ENCODE assay signal across 26 cellular contexts in the genomic region with DNA sequence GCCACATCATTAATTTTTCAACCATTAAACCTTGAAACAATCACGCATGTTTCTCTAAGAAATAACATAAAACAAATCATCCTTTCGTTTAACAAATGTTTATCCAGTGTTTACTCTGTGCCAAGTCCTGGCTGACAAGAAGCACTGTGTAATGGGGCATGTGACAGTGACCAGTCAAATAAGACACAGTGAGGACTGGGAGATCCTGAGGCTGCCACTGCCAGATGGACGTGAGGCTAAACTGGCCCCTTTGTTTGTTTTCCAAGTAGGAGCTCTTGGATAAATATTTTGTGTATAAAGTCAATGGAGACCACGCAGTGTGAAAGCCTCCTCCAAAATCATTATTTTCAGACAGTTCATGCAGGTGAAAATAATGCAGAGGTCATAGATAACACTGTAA.
DNase-seq lines count a peak whose midpoint lies in the region; ATAC-seq and TF ChIP-seq lines count a peak whose summit lies in the region.
"Had no signal": no experiment of that assay in that cellular context is flagged by ENCODE, and none has a peak within 500 bp of the region (broad histone marks: within the 10 kb centered on the region; RNA-seq: fewer than 3 reads in every experiment).

No MANE protein-coding gene starts in this region.

- TF ChIP-seq CTCF in VCaP (conservative IDR thresholded peaks at IDR 0.05) = no peak
- no peak for TF ChIP-seq CTCF in type B pancreatic cell (conservative IDR thresholded peaks at IDR 0.05)
- TF ChIP-seq CTCF in mesothelial cell of epicardium (IDR thresholded peaks at IDR 0.05; ENCODE audit: unreplicated experiment) = no peak

- H3K27me3 Mint-ChIP-seq in type B pancreatic cell = no peaks in the 10 kb centered on the region
- H3K27me3 Mint-ChIP-seq in mesothelial cell of epicardium (ENCODE audit: low read depth) = no peaks in the 10 kb centered on the region
- H3K27me3 Mint-ChIP-seq: activated naive CD8-positive, alpha-beta T cell treated with anti-CD3 and anti-CD28 coated beads, Interleukin-2, amount 50 U/mL, for 24 hours had no signal

- no peak for ATAC-seq in HG03095 (IDR thresholded peaks at IDR 0.05; ENCODE audit: unreplicated experiment)
- ATAC-seq: activated naive CD8-positive, alpha-beta T cell treated with anti-CD3 and anti-CD28 coated beads, Interleukin-2, amount 50 U/mL, for 24 hours; heart left ventricle; Right ventricle myocardium inferior had no signal

- no peaks in the 10 kb centered on the region for H3K36me3 Mint-ChIP-seq in type B pancreatic cell
- H3K36me3 Mint-ChIP-seq in mesothelial cell of epicardium = no peaks in the 10 kb centered on the region

- DNase-seq in Caki2 (ENCODE audit: low read depth) = peak; percentile 68
- peak; percentile 14 to 35 for DNase-seq in hippocampal formation (lab: John Stamatoyannopoulos, UW)
- peak; percentile 91 for DNase-seq in pons (ENCODE audit: low spot score)
- no peak for DNase-seq in type B pancreatic cell (ENCODE audit: extremely low spot score, unreplicated experiment)
- no peak for DNase-seq in mesothelial cell of epicardium (ENCODE audit: low spot score in 2 of 2, unreplicated experiment in 2 of 2)
- DNase-seq: activated CD4-positive, alpha-beta T cell treated with anti-CD3 and anti-CD28 coated beads for 48 hours; activated CD8-positive, alpha-beta memory T cell treated with anti-CD3 and anti-CD28 coated beads for 24 hours; activated gamma-delta T cell treated with Interleukin-2 at 50 U/mL for 16 hours; activated naive CD8-positive, alpha-beta T cell treated with anti-CD3 and anti-CD28 coated beads, Interleukin-2, amount 50 U/mL, for 24 hours; activated T-cell treated with anti-CD3 and anti-CD28 coated beads, Interleukin-2, amount 50 U/mL, for 1 hour; cerebellar nuclear complex; heart left ventricle; MV-4-11; NCI-H1694; NCI-H510A; PC-9; stimulated activated naive CD4-positive, alpha-beta T cell; WERI-Rb-1 had no signal

- H3K4me1 Mint-ChIP-seq in type B pancreatic cell (ENCODE audit: unreplicated experiment) (peaks cover 43% of the 10 kb centered on the region), mesothelial cell of epicardium (peaks cover 65% of the 10 kb centered on the region)
- H3K4me1 Mint-ChIP-seq: activated naive CD8-positive, alpha-beta T cell treated with anti-CD3 and anti-CD28 coated beads, Interleukin-2, amount 50 U/mL, for 24 hours had no signal

- H3K9me3 Mint-ChIP-seq in type B pancreatic cell (no peaks in the 10 kb centered on the region), mesothelial cell of epicardium (no peaks in the 10 kb centered on the region)
- H3K9me3 Mint-ChIP-seq: activated naive CD8-positive, alpha-beta T cell treated with anti-CD3 and anti-CD28 coated beads, Interleukin-2, amount 50 U/mL, for 24 hours; T-helper 2 cell treated with Interferon-gamma antibody and Interleukin-4, amounts not matched to agents 5 μg/mL and 100 μg/mL, for 36 hours had no signal

- in situ Hi-C loops in Caki2 (cut with HindIII; ENCODE audit: low pct_unique_long_range_greater_than_20kb, low sequenced_read_pairs) = no loop called here

- H3K27ac Mint-ChIP-seq in type B pancreatic cell (no peak overlapping the region), mesothelial cell of epicardium (no peak overlapping the region)
- H3K27ac Mint-ChIP-seq: activated naive CD8-positive, alpha-beta T cell treated with anti-CD3 and anti-CD28 coated beads, Interleukin-2, amount 50 U/mL, for 24 hours; progenitor cell of endocrine pancreas; T-helper 2 cell treated with Interferon-gamma antibody and Interleukin-4, amounts not matched to agents 5 μg/mL and 100 μg/mL, for 36 hours had no signal

- H3K4me3 Mint-ChIP-seq in type B pancreatic cell = no peak overlapping the region
- H3K4me3 Mint-ChIP-seq in mesothelial cell of epicardium = no peak overlapping the region
- H3K4me3 Mint-ChIP-seq: activated naive CD8-positive, alpha-beta T cell treated with anti-CD3 and anti-CD28 coated beads, Interleukin-2, amount 50 U/mL, for 24 hours; T-helper 2 cell treated with Interferon-gamma antibody and Interleukin-4, amounts not matched to agents 5 μg/mL and 100 μg/mL, for 36 hours had no signal

- H3K27ac ChIP-seq in VCaP = peak overlapping the region; percentile 64
- H3K27ac ChIP-seq: BLaER1, heart left ventricle, neutrophil, PC-9, thoracic aorta, WERI-Rb-1 had no signal

Comparison
In these comparisons a context has a peak if more than half of its experiments do, and no peak if none do; other contexts are left out.
1. DNase-seq: peak in Caki2 (single experiment), hippocampal formation (2 of 2) and pons (single experiment); none in type B pancreatic cell (single experiment) and mesothelial cell of epicardium (0 of 2).